Comparison of ENCODE assay signal across 8 cellular contexts in the genomic region with DNA sequence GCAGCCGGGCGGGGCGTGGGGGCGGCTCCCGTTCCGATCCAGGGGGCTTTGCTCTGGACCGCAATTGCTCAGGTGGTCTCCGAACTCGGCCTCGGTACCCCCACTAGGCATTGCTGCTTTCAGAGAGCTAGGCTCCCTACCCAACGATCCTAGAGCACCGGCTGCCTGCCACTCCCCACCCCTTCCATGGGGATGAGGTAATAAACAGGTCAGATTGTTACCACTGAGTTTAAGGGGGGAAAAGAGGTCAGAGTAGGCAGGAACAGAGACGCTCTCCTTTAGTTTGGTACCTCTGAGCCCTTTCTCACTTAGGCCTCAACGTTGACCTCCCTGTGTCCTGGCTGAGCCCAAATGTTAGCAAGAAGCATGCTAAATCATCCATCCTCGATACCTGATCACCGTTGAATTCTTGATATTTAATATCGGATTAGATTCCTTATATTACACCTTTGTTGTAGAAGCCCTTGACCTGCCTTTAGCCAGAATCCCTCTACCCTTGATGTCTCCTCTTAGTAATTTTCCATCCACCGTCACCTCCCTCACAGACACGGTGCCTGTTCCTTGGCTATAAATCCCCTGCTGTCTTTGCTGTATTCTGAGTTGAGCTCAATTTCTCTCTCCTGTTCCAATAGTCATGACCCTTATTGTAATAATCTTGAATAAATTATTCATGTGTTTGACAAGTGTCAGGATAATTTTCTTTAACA. TPM values are rescaled to one million over a fixed set of nuclear protein-coding genes. Genes with fewer than 3 reads are reported as not detected.
DNase-seq lines count a peak whose midpoint lies in the region; ATAC-seq and TF ChIP-seq lines count a peak whose summit lies in the region.

No MANE protein-coding gene starts in this region.

- peak; percentile 10 for ATAC-seq in HG02973 (IDR thresholded peaks at IDR 0.05; ENCODE audit: unreplicated experiment)
- ATAC-seq in gastroesophageal sphincter: peak; percentile 50

- no peaks in the 10 kb centered on the region for H3K9me3 ChIP-seq in gastroesophageal sphincter
- peaks cover 5% of the 10 kb centered on the region for H3K9me3 ChIP-seq in trophoblast cell (ENCODE audit: insufficient read depth, low read depth, low read length)

- TF ChIP-seq POLR2A in gastroesophageal sphincter (IDR thresholded peaks at IDR 0.05): no peak

- H3K79me2 ChIP-seq in trophoblast cell (ENCODE audit: control insufficient read depth, insufficient read depth, low read length, poor library complexity): peaks cover 22% of the 10 kb centered on the region

- H2BK12ac ChIP-seq in trophoblast cell (ENCODE audit: low read length): peak overlapping the region; percentile 24

- DNase-seq in NCI-H2227 (lab: John Stamatoyannopoulos, UW; ENCODE audit: unreplicated experiment) (peak; percentile 3), NCI-H2227 treated with DMSO at 0.1 percent for 48 hours (lab: John Stamatoyannopoulos, UW) (no peak), trophoblast cell (no peak), AG20443 (ENCODE audit: low spot score) (no peak), SKM-1 treated with dmso at 0.1 percent for 144 hours (lab: John Stamatoyannopoulos, UW; ENCODE audit: unreplicated experiment) (no peak)
- DNase-seq in T-helper 2 cell treated with Interferon-gamma antibody and Interleukin-4, amounts not matched to agents 5 μg/mL and 100 μg/mL, for 36 hours (ENCODE audit: low spot score): no peak

- WGBS in gastroesophageal sphincter (ENCODE audit: low coverage in 1 of 2), 2 donors: 19 to 22% methylated on average over 7 of the region's 19 CpGs
- no CpG with 5 or more reads among the region's 19 CpGs for whole genome bisulfite sequencing in trophoblast cell (ENCODE audit: extremely low coverage, insufficient coverage, insufficient read length)

- peak overlapping the region; percentile 97 for H3K4me2 ChIP-seq in trophoblast cell (ENCODE audit: low read length)

- H4K91ac ChIP-seq in trophoblast cell (ENCODE audit: low read depth, low read length): peak overlapping the region; percentile 78

- TF ChIP-seq CTCF in gastroesophageal sphincter (IDR thresholded peaks at IDR 0.05): peak in 1 of 4 experiments; percentile 18

- H3K23ac ChIP-seq in trophoblast cell (ENCODE audit: low read length): no peak overlapping the region

- H2BK120ac ChIP-seq in trophoblast cell (ENCODE audit: insufficient read depth, low read length, poor library complexity): peak overlapping the region; percentile 67

- peak overlapping the region; percentile 83 for H3K4me3 Mint-ChIP-seq in T-helper 2 cell treated with Interferon-gamma antibody and Interleukin-4, amounts not matched to agents 5 μg/mL and 100 μg/mL, for 36 hours

- peak overlapping the region; percentile 5 for H2BK5ac ChIP-seq in trophoblast cell (ENCODE audit: low read depth, low read length, poor library complexity)

- H3K36me3 ChIP-seq in gastroesophageal sphincter (peaks cover 0 to 4% of the 10 kb centered on the region in 2 donors), trophoblast cell (ENCODE audit: control insufficient read depth in 1 of 2, insufficient read depth in 2 of 2, low read length in 2 of 2) (peaks cover 0 to 3% of the 10 kb centered on the region in 2 experiments)

- peak overlapping the region; percentile 62 for H2AFZ ChIP-seq in trophoblast cell (ENCODE audit: insufficient read depth, low read length, poor library complexity)

- H3K18ac ChIP-seq in trophoblast cell (ENCODE audit: low read length): peak overlapping the region; percentile 70

- H3K4me3 ChIP-seq in gastroesophageal sphincter: peak overlapping the region; percentile 83 to 84
- peak overlapping the region; percentile 92 for H3K4me3 ChIP-seq in trophoblast cell (ENCODE audit: low read depth, low read length)

- no peaks in the 10 kb centered on the region for H3K27me3 Mint-ChIP-seq in T-helper 2 cell treated with Interferon-gamma antibody and Interleukin-4, amounts not matched to agents 5 μg/mL and 100 μg/mL, for 36 hours (ENCODE audit: low read depth)

- H3K9me3 Mint-ChIP-seq in T-helper 2 cell treated with Interferon-gamma antibody and Interleukin-4, amounts not matched to agents 5 μg/mL and 100 μg/mL, for 36 hours: no peaks in the 10 kb centered on the region

- H2AK5ac ChIP-seq in trophoblast cell (ENCODE audit: low read length): no peak overlapping the region

- H4K12ac ChIP-seq in trophoblast cell (ENCODE audit: low read depth, low read length): peak overlapping the region; percentile 59

- peak overlapping the region; percentile 72 to 99 (median 96) for H3K27ac ChIP-seq in gastroesophageal sphincter
- peak overlapping the region; percentile 46 for H3K27ac ChIP-seq in trophoblast cell (ENCODE audit: low read depth, low read length)

- H3K36me3 Mint-ChIP-seq in T-helper 2 cell treated with Interferon-gamma antibody and Interleukin-4, amounts not matched to agents 5 μg/mL and 100 μg/mL, for 36 hours (ENCODE audit: low read depth): peaks cover 15% of the 10 kb centered on the region

- peaks cover 45% of the 10 kb centered on the region for H3K4me1 Mint-ChIP-seq in T-helper 2 cell treated with Interferon-gamma antibody and Interleukin-4, amounts not matched to agents 5 μg/mL and 100 μg/mL, for 36 hours (ENCODE audit: low read depth)

- H3K27me3 ChIP-seq in gastroesophageal sphincter: no peaks in the 10 kb centered on the region
- H3K27me3 ChIP-seq in trophoblast cell (ENCODE audit: insufficient read depth, low read length): no peaks in the 10 kb centered on the region

- H3K79me1 ChIP-seq in trophoblast cell (ENCODE audit: low read length): peaks cover 14% of the 10 kb centered on the region

- peak overlapping the region; percentile 70 for H3K27ac Mint-ChIP-seq in T-helper 2 cell treated with Interferon-gamma antibody and Interleukin-4, amounts not matched to agents 5 μg/mL and 100 μg/mL, for 36 hours

- peak overlapping the region; percentile 65 for H3K14ac ChIP-seq in trophoblast cell (ENCODE audit: low read length)

- peak overlapping the region; percentile 75 for H4K8ac ChIP-seq in trophoblast cell (ENCODE audit: low read depth, low read length)

- H3K9ac ChIP-seq in trophoblast cell (ENCODE audit: low read length): peak overlapping the region; percentile 87

- no peak overlapping the region for H3K4ac ChIP-seq in trophoblast cell (ENCODE audit: low read depth, low read length)

- H3K4me1 ChIP-seq in gastroesophageal sphincter (peaks cover 2 to 38% (median 3%) of the 10 kb centered on the region in 3 donors), trophoblast cell (ENCODE audit: control insufficient read depth in 1 of 2, insufficient read depth in 2 of 2, low read length in 2 of 2) (peaks cover 4 to 11% of the 10 kb centered on the region in 2 experiments)

- TF ChIP-seq EP300 in gastroesophageal sphincter (IDR thresholded peaks at IDR 0.05): no peak

RNA-seq across cellular contexts. Expression of a gene that starts 0.6 kb away (rescaled TPM):
- 100 to 1,000 TPM; 209 to 314 (median 250) TPM for total RNA-seq in gastroesophageal sphincter
- 87.5 and 92.7 TPM in 2 replicates for polyA plus RNA-seq in trophoblast cell (2013)
